Comparison of ENCODE assay signal across 26 cellular contexts in the genomic region with DNA sequence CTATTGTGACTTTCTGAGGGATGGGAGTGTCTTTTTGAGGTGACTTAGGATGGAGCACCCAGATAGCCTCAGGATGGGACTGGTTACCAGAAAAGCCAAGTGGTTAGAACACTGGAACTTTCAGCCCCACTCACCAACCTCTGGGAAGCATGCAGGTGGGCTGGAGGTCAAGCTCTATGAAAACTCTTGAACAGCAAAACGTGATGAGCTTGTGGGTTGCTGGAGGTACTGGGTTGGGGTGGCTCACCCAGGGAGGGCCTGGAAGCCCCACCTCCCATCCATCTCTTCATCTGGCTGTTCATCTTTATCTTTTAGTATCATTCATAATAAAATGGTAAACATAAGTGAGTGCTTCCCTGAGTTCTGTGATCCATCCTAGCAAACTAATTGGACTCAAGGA.
"Had no signal": no experiment of that assay in that cellular context is flagged by ENCODE, and none has a peak within 500 bp of the region (broad histone marks: within the 10 kb centered on the region; RNA-seq: fewer than 3 reads in every experiment).

No MANE protein-coding gene starts in this region.

- H3K9me3 Mint-ChIP-seq: naive thymus-derived CD8-positive, alpha-beta T cell had no signal

- DNase-seq: effector CD8-positive, alpha-beta T cell; foreskin keratinocyte; glutamatergic neuron; heart right ventricle; hippocampal formation; left cardiac atrium; left lung; midbrain; naive thymus-derived CD8-positive, alpha-beta T cell; nephron progenitor cell; nucleus accumbens; stimulated activated CD4-positive, alpha-beta T cell treated with anti-CD3 and anti-CD28 coated beads, Interleukin-12 subunit alpha, Interleukin-12 subunit beta, amount 100 ng/mL, for 4 hours; stimulated activated CD4-positive, alpha-beta T cell treated with anti-CD3 and anti-CD28 coated beads, Interleukin-1b, Interleukin-23, amount 100 ng/mL, for 48 hours; stimulated activated CD4-positive, alpha-beta T cell treated with anti-CD3 and anti-CD28 coated beads, Interleukin-4, amount 100 ng/mL, for 1 hour; stimulated activated CD8-positive, alpha-beta memory T cell treated with anti-CD3 and anti-CD28 coated beads, Interleukin-4, amount 100 ng/mL, for 48 hours; stimulated activated naive CD4-positive, alpha-beta T cell; stimulated activated naive CD8-positive, alpha-beta T cell treated with anti-CD3 and anti-CD28 coated beads, Interleukin-15, amount 100 ng/mL, for 72 hours; transverse colon; upper lobe of right lung; uterus had no signal

- H3K9me3 ChIP-seq: esophagus muscularis mucosa, heart right ventricle, left lung, prostate gland, right atrium auricular region, suprapubic skin, transverse colon, upper lobe of right lung, uterus had no signal

- H3K36me3 ChIP-seq: esophagus muscularis mucosa, heart right ventricle, left lung, prostate gland, right atrium auricular region, suprapubic skin, transverse colon, upper lobe of right lung, uterus had no signal

- ATAC-seq: foreskin keratinocyte; heart right ventricle; left cardiac atrium; left lung; naive thymus-derived CD8-positive, alpha-beta T cell; sciatic nerve; stimulated activated naive CD8-positive, alpha-beta T cell treated with anti-CD3 and anti-CD28 coated beads, Interleukin-15, amount 100 ng/mL, for 72 hours; upper lobe of right lung had no signal

- H3K36me3 Mint-ChIP-seq: naive thymus-derived CD8-positive, alpha-beta T cell had no signal

- H3K4me1 ChIP-seq: esophagus muscularis mucosa, heart right ventricle, left lung, prostate gland, right atrium auricular region, suprapubic skin, upper lobe of right lung, uterus had no signal

- H3K27ac Mint-ChIP-seq: nephron progenitor cell had no signal

- H3K27me3 Mint-ChIP-seq: stimulated activated naive CD8-positive, alpha-beta T cell treated with anti-CD3 and anti-CD28 coated beads, Interleukin-15, amount 100 ng/mL, for 72 hours had no signal

- H3K4me3 Mint-ChIP-seq: naive thymus-derived CD8-positive, alpha-beta T cell; nephron progenitor cell; stimulated activated naive CD8-positive, alpha-beta T cell treated with anti-CD3 and anti-CD28 coated beads, Interleukin-15, amount 100 ng/mL, for 72 hours had no signal

- H3K27me3 ChIP-seq: foreskin keratinocyte, left lung, right atrium auricular region, suprapubic skin, transverse colon, upper lobe of right lung, uterus had no signal

- H3K27ac ChIP-seq: esophagus muscularis mucosa, foreskin keratinocyte, heart right ventricle, left lung, prostate gland, right atrium auricular region, suprapubic skin, transverse colon, upper lobe of right lung, uterus had no signal

- H3K4me2 ChIP-seq: smooth muscle cell had no signal

- H3K4me3 ChIP-seq: esophagus muscularis mucosa, heart right ventricle, left lung, prostate gland, right atrium auricular region, smooth muscle cell, suprapubic skin, transverse colon, upper lobe of right lung, uterus had no signal
